ENCODE assay signal across 1 cellular context in the genomic region with DNA sequence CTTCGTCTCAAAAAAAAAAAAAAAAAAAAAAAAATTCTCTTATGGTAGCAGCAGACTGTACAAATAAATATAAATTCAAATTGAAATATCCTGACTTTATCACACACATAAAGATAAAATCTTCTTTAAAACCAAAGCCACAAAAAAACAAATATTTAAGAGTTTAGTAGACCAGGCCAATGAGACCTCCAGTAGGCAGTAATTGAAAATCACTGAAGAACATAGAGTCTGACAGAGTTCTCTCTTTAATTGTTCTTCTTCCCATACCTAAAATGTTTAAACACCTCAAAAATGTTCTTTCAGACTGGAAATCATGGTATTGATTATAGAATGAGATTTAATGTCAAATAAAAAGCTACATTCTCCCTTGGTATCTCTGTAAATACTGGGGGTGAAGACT.
TF ChIP-seq lines count a peak whose summit lies in the region.

No MANE protein-coding gene starts in this region.

TF ChIP-seq in IMR-90, 13 proteins besides CTCF, POLR2A, EP300 and RAD21 (continued from another document):
- no peak for TF ChIP-seq ELK1 (IDR thresholded peaks at IDR 0.05; ENCODE audit: borderline replicate concordance, low read depth, low read length)
TF ChIP-seq in IMR-90: peak in this region for 0.
